ENCODE assay signal across 15 cellular contexts in the genomic region with DNA sequence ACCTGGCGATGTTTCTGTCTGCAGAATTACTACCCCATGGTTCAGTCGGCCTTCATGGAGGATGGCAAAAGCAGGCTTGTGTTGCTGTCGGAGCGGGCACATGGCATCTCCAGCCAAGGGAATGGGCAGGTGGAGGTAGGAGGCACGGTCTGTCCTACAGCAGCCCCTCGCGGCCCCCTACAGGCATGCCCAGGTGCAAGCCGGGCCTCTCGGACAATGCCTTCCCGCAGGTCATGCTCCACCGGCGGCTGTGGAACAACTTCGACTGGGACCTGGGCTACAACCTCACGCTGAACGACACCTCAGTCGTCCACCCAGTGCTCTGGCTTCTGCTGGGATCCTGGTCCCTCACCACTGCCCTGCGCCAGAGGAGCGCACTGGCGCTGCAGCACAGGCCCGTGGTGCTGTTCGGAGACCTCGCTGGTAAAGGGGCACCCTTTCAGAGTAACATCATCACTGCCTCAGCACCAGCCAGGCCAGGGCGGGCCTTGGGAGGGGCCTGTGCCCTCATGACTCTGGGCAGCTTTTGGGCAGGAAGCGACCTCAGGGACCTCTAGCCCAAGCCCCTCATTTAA. TPM values are rescaled to one million over a fixed set of nuclear protein-coding genes. Genes with fewer than 3 reads are reported as not detected.
DNase-seq lines count a peak whose midpoint lies in the region; ATAC-seq and TF ChIP-seq lines count a peak whose summit lies in the region.
"Had no signal": no experiment of that assay in that cellular context is flagged by ENCODE, and none has a peak within 500 bp of the region (broad histone marks: within the 10 kb centered on the region; RNA-seq: fewer than 3 reads in every experiment).

No MANE protein-coding gene starts in this region.

- H2BK120ac ChIP-seq in neuronal stem cell (ENCODE audit: low read depth, low read length) = no peak overlapping the region

- H3K4me3 ChIP-seq in BLaER1 (no peak overlapping the region), NT2/D1 (ENCODE audit: insufficient read length, low read depth) (no peak overlapping the region), neuronal stem cell (ENCODE audit: low read length in 2 of 2) (peak overlapping the region in 1 of 2 donors; percentile 29)
- H3K4me3 ChIP-seq: GM23338, HAP-1 had no signal

- H3K36me3 ChIP-seq in BLaER1 (peaks cover 74% of the 10 kb centered on the region), NT2/D1 (ENCODE audit: insufficient read depth, insufficient read length, low read length) (peaks cover 29% of the 10 kb centered on the region), neuronal stem cell (replicated peaks in 1 of 2; ENCODE audit: control insufficient read depth in 2 of 2, insufficient read depth in 2 of 2, low read length in 2 of 2) (peaks cover 4 to 30% of the 10 kb centered on the region in 2 donors)
- H3K36me3 ChIP-seq: HAP-1 had no signal

- H3K27ac ChIP-seq in BLaER1 (no peak overlapping the region), neuronal stem cell (replicated peaks; ENCODE audit: low read length) (no peak overlapping the region), foreskin keratinocyte (no peak overlapping the region)
- H3K27ac ChIP-seq: 22Rv1 had no signal

- no peak overlapping the region for H2BK5ac ChIP-seq in neuronal stem cell (ENCODE audit: low read length)

- peaks cover 15% of the 10 kb centered on the region for H3K36me3 Mint-ChIP-seq in chondrocyte (ENCODE audit: low read depth)

- WGBS in neuronal stem cell (ENCODE audit: extremely low coverage in 2 of 2, insufficient read length in 2 of 2, insufficient replicate concordance in 1 of 2), 2 donors = no CpG with 5 or more reads among the region's 24 CpGs

- H3K4me1 ChIP-seq in BLaER1 (peaks cover 42% of the 10 kb centered on the region), NT2/D1 (ENCODE audit: insufficient read depth, insufficient read length) (no peaks in the 10 kb centered on the region), neuronal stem cell (ENCODE audit: control insufficient read depth in 2 of 2, insufficient read depth in 1 of 2, low read depth in 1 of 2, low read length in 2 of 2) (peaks cover 0 to 3% of the 10 kb centered on the region in 2 donors), foreskin keratinocyte (no peaks in the 10 kb centered on the region)
- H3K4me1 ChIP-seq: Caco-2, HAP-1 had no signal

- DNase-seq in NT2/D1 (ENCODE audit: low read depth, low spot score) = no peak
- peak; percentile 46 for DNase-seq in chondrocyte (ENCODE audit: low spot score)
- DNase-seq in neuronal stem cell (ENCODE audit: low spot score) = no peak
- no peak for DNase-seq in T1000 (lab: John Stamatoyannopoulos, UW)
- no peak for DNase-seq in OCI-M1 (lab: John Stamatoyannopoulos, UW)
- no peak for DNase-seq in foreskin keratinocyte
- DNase-seq: Caco-2; CD8-positive, alpha-beta memory T cell; DMS53; GF-D8; KBM-7 had no signal

- no peak overlapping the region for H3K18ac ChIP-seq in neuronal stem cell (ENCODE audit: low read length)

- ATAC-seq in foreskin keratinocyte = no peak
- ATAC-seq: GM23338 had no signal

- no peak overlapping the region for H3K9ac ChIP-seq in BLaER1
- peak overlapping the region; percentile 23 for H3K9ac ChIP-seq in NT2/D1 (ENCODE audit: insufficient read length, low read depth)
- H3K9ac ChIP-seq in neuronal stem cell (ENCODE audit: low read depth, low read length, poor library complexity) = peak overlapping the region; percentile 68

- H4K8ac ChIP-seq in neuronal stem cell (ENCODE audit: low read depth, low read length) = no peak overlapping the region

- TF ChIP-seq CTCF in chondrocyte (IDR thresholded peaks at IDR 0.05) (no peak), foreskin keratinocyte (conservative IDR thresholded peaks at IDR 0.05) (no peak)

- H4K20me1 ChIP-seq in BLaER1 = no peaks in the 10 kb centered on the region

- no peaks in the 10 kb centered on the region for H3K27me3 ChIP-seq in BLaER1
- H3K27me3 ChIP-seq in NT2/D1 (ENCODE audit: insufficient read depth, insufficient read length) = no peaks in the 10 kb centered on the region
- no peaks in the 10 kb centered on the region for H3K27me3 ChIP-seq in neuronal stem cell (ENCODE audit: control insufficient read depth in 3 of 3, insufficient read depth in 3 of 3, low read depth in 1 of 3, low read length in 3 of 3)
- H3K27me3 ChIP-seq in foreskin keratinocyte = no peaks in the 10 kb centered on the region

- H3K4ac ChIP-seq in neuronal stem cell (ENCODE audit: low read length) = no peak overlapping the region

- no peak overlapping the region for H2BK12ac ChIP-seq in neuronal stem cell (ENCODE audit: low read length)

- no peak overlapping the region for H2AFZ ChIP-seq in neuronal stem cell (ENCODE audit: low read length)
- H2AFZ ChIP-seq: GM23338 had no signal

- H3K4me1 Mint-ChIP-seq in chondrocyte (ENCODE audit: low read depth) = no peaks in the 10 kb centered on the region
- H3K4me1 Mint-ChIP-seq: GM23338 had no signal

- H3K79me1 ChIP-seq in neuronal stem cell (ENCODE audit: low read depth, low read length) = peaks cover 1% of the 10 kb centered on the region

- H3K23ac ChIP-seq in neuronal stem cell (ENCODE audit: low read depth, low read length, poor library complexity) = peak overlapping the region; percentile 83

- peak overlapping the region; percentile 66 for H3K14ac ChIP-seq in neuronal stem cell (ENCODE audit: low read length)

- no peak overlapping the region for H4K91ac ChIP-seq in neuronal stem cell (ENCODE audit: low read depth, low read length, poor library complexity)

- no peak overlapping the region for H3K4me3 Mint-ChIP-seq in chondrocyte (ENCODE audit: unreplicated experiment)
- H3K4me3 Mint-ChIP-seq: CD8-positive, alpha-beta memory T cell; GM23338 had no signal

- H3K27me3 Mint-ChIP-seq in chondrocyte (ENCODE audit: low read depth) = no peaks in the 10 kb centered on the region
- H3K27me3 Mint-ChIP-seq: CD8-positive, alpha-beta memory T cell had no signal

- H3K9me3 Mint-ChIP-seq in chondrocyte (ENCODE audit: low read depth) = no peaks in the 10 kb centered on the region
- H3K9me3 Mint-ChIP-seq: CD8-positive, alpha-beta memory T cell; GM23338 had no signal

- H2BK15ac ChIP-seq in neuronal stem cell (ENCODE audit: low read length) = peak overlapping the region; percentile 68

- H3K27ac Mint-ChIP-seq in chondrocyte (ENCODE audit: unreplicated experiment) = no peak overlapping the region
- H3K27ac Mint-ChIP-seq: GM23338 had no signal

- H3K4me2 ChIP-seq in BLaER1 (peak overlapping the region; percentile 79; the same call in 1 of the 2 replicates), neuronal stem cell (ENCODE audit: insufficient read depth, low read length, poor library complexity, severe bottlenecking) (no peak overlapping the region)
- H3K4me2 ChIP-seq: GM23338 had no signal

- no peak overlapping the region for H2AK5ac ChIP-seq in neuronal stem cell (ENCODE audit: low read depth, low read length)

- H3K9me3 ChIP-seq in BLaER1 (no peaks in the 10 kb centered on the region), NT2/D1 (ENCODE audit: insufficient read depth, low read length) (no peaks in the 10 kb centered on the region), neuronal stem cell (replicated peaks in 1 of 2; ENCODE audit: control insufficient read depth in 2 of 2, insufficient read depth in 1 of 2, low read depth in 1 of 2, low read length in 2 of 2) (peaks cover 0 to 3% of the 10 kb centered on the region in 2 donors)
- H3K9me3 ChIP-seq: Caco-2, HAP-1 had no signal

RNA-seq across cellular contexts. Expression of a gene that starts 29.5 kb away (rescaled TPM):
- total RNA-seq in chondrocyte = 247 to 293 TPM (median 250 TPM) in 3 replicates
- 198 TPM for polyA plus RNA-seq in neuronal stem cell (2013, experiment 1 of 2)
- polyA plus RNA-seq in neuronal stem cell (2013, experiment 2 of 2) = 203 TPM
- total RNA-seq in foreskin keratinocyte = 185 and 228 TPM in 2 replicates
- polyA plus RNA-seq in foreskin keratinocyte = 305 and 336 TPM in 2 replicates

RNA-seq across cellular contexts. Expression of a gene that starts 36.0 kb away (rescaled TPM):
- total RNA-seq in chondrocyte (36.7 to 46.4 TPM (median 44.1 TPM) in 3 replicates), foreskin keratinocyte (12.1 and 12.8 TPM in 2 replicates)
- polyA plus RNA-seq in neuronal stem cell (2013, experiment 1 of 2) = 3.9 TPM
- polyA plus RNA-seq in neuronal stem cell (2013, experiment 2 of 2) = 4.0 TPM
- polyA plus RNA-seq in foreskin keratinocyte = 6.4 and 7.1 TPM in 2 replicates
